ENCODE assay signal across 8 cellular contexts in genomic region chr9:133163559-133164208, GRCh38. TPM values are rescaled to one million over a fixed set of nuclear protein-coding genes. Genes with fewer than 3 reads are reported as not detected.
DNase-seq lines count a peak whose midpoint lies in the region; ATAC-seq lines count a peak whose summit lies in the region.

TSS of gene GBGT1 (minus strand) at chr9:133163914. CDS start at chr9:133162412, 1,502 bp downstream.

- H3K27me3 Mint-ChIP-seq in CD4-positive, CD25-positive, alpha-beta regulatory T cell = peaks cover 9% of the 10 kb centered on the region
- H3K27me3 Mint-ChIP-seq in stimulated activated naive B cell treated with anti-CD40 and anti-IgM and Interleukin-4, amounts not matched to agents 10 μg/mL and 1 μg/mL and 100 μg/mL, for 72 hours = peaks cover 5% of the 10 kb centered on the region in 2 donors

- peaks cover 0 to 3% (median 0%) of the 10 kb centered on the region in 7 donors for H3K9me3 Mint-ChIP-seq in CD4-positive, CD25-positive, alpha-beta regulatory T cell
- H3K9me3 Mint-ChIP-seq in stimulated activated naive B cell treated with anti-CD40 and anti-IgM and Interleukin-4, amounts not matched to agents 10 μg/mL and 1 μg/mL and 100 μg/mL, for 72 hours = no peaks in the 10 kb centered on the region

- H3K36me3 Mint-ChIP-seq in CD4-positive, CD25-positive, alpha-beta regulatory T cell = no peaks in the 10 kb centered on the region
- peaks cover 11 to 30% of the 10 kb centered on the region in 2 donors for H3K36me3 Mint-ChIP-seq in stimulated activated naive B cell treated with anti-CD40 and anti-IgM and Interleukin-4, amounts not matched to agents 10 μg/mL and 1 μg/mL and 100 μg/mL, for 72 hours

- ATAC-seq in CD4-positive, CD25-positive, alpha-beta regulatory T cell (ENCODE audit: low read depth in 2 of 2) = peak in 1 of 2 donors; percentile 21
- ATAC-seq in GM21390 (IDR thresholded peaks at IDR 0.05; ENCODE audit: unreplicated experiment) = peak; percentile 60
- ATAC-seq in stimulated activated naive B cell treated with anti-CD40 and anti-IgM and Interleukin-4, amounts not matched to agents 10 μg/mL and 1 μg/mL and 100 μg/mL, for 72 hours (replicated peaks) = peak; percentile 79 to 82
- ATAC-seq in HG02938 (IDR thresholded peaks at IDR 0.05; ENCODE audit: unreplicated experiment) = no peak

- H3K36me3 ChIP-seq in CD4-positive, CD25-positive, alpha-beta regulatory T cell (ENCODE audit: control insufficient read depth, insufficient read depth, low read length) = no peaks in the 10 kb centered on the region

- H3K27ac ChIP-seq in CD4-positive, CD25-positive, alpha-beta regulatory T cell (ENCODE audit: insufficient read depth, low read length, poor library complexity, severe bottlenecking) = no peak within 1 kb of the TSS

- H3K27ac Mint-ChIP-seq in CD4-positive, CD25-positive, alpha-beta regulatory T cell = peak within 1 kb of the TSS in 1 of 3 donors; percentile 49
- H3K27ac Mint-ChIP-seq in stimulated activated naive B cell treated with anti-CD40 and anti-IgM and Interleukin-4, amounts not matched to agents 10 μg/mL and 1 μg/mL and 100 μg/mL, for 72 hours = peak within 1 kb of the TSS; percentile 94

- H3K4me1 ChIP-seq in CD4-positive, CD25-positive, alpha-beta regulatory T cell (ENCODE audit: control insufficient read depth, insufficient read depth, low read length, poor library complexity, severe bottlenecking) = peaks cover 7% of the 10 kb centered on the region

- peak within 1 kb of the TSS; percentile 53 to 84 (median 76) for H3K4me3 Mint-ChIP-seq in CD4-positive, CD25-positive, alpha-beta regulatory T cell
- H3K4me3 Mint-ChIP-seq in stimulated activated naive B cell treated with anti-CD40 and anti-IgM and Interleukin-4, amounts not matched to agents 10 μg/mL and 1 μg/mL and 100 μg/mL, for 72 hours = peak within 1 kb of the TSS; percentile 91 to 94

- no peaks in the 10 kb centered on the region for H3K27me3 ChIP-seq in CD4-positive, CD25-positive, alpha-beta regulatory T cell (ENCODE audit: control insufficient read depth, insufficient read depth, low read length)

- no peak within 1 kb of the TSS for H3K4me3 ChIP-seq in CD4-positive, CD25-positive, alpha-beta regulatory T cell (ENCODE audit: low read depth, low read length)

- no peaks in the 10 kb centered on the region for H3K9me3 ChIP-seq in CD4-positive, CD25-positive, alpha-beta regulatory T cell (ENCODE audit: control insufficient read depth in 2 of 2, low read length in 2 of 2)

- DNase-seq in CD4-positive, CD25-positive, alpha-beta regulatory T cell = peak in 1 of 3 donors; percentile 21
- DNase-seq in SK-N-DZ (ENCODE audit: low spot score) = peak; percentile 77
- DNase-seq in cerebellar cortex (ENCODE audit: low spot score) = peak; percentile 53
- DNase-seq in kidney tubule cell (ENCODE audit: low spot score) = peak; percentile 44
- peak; percentile 52 for DNase-seq in stimulated activated naive B cell treated with anti-CD40 and anti-IgM and Interleukin-4, amounts not matched to agents 10 μg/mL and 1 μg/mL and 100 μg/mL, for 72 hours
- no peak for DNase-seq in NCI-H2107 treated with DMSO at 0.1 percent for 48 hours (lab: John Stamatoyannopoulos, UW; ENCODE audit: unreplicated experiment)

- H3K4me1 Mint-ChIP-seq in CD4-positive, CD25-positive, alpha-beta regulatory T cell = peaks cover 0 to 14% (median 4%) of the 10 kb centered on the region in 4 donors
- peaks cover 21 to 36% of the 10 kb centered on the region in 2 donors for H3K4me1 Mint-ChIP-seq in stimulated activated naive B cell treated with anti-CD40 and anti-IgM and Interleukin-4, amounts not matched to agents 10 μg/mL and 1 μg/mL and 100 μg/mL, for 72 hours

RNA-seq across cellular contexts. Expression of gene GBGT1, which starts in this region (rescaled TPM):
- total RNA-seq in CD4-positive, CD25-positive, alpha-beta regulatory T cell = 1.5 TPM
- polyA plus RNA-seq in CD4-positive, CD25-positive, alpha-beta regulatory T cell = 1 to 10 TPM in 1 of 4 donors, under 1 TPM in 1, not detected in 2; 0.67 to 1.6 TPM
- 2.5 and 5.4 TPM in 2 replicates for polyA plus RNA-seq in SK-N-DZ (2014; cell fraction: cytosol; rRNA removed)
- polyA plus RNA-seq in SK-N-DZ (2014; cell fraction: nucleus; rRNA removed) = 6.9 and 7.7 TPM in 2 replicates
